14 cellular contexts compared by ENCODE assay signal in the genomic region with DNA sequence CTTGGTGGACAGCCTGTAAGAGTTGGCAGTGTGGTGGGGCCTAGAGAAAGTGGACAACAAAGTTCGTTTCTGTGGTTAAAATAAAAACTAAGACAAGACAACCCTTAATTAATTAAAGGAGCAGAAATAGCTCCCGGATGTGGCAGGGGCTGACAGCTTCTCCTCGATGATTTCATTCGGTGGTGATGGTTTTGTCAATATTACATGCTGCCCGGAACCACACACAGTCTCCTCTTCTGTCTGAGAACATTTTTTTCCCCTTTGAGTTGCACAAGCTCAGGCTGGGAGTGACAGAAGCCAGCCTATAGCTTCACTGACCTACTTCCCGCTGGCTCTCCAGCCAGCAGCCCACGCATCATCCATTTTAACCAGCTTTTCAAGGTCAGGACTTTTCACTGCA.
DNase-seq lines count a peak whose midpoint lies in the region; ATAC-seq and TF ChIP-seq lines count a peak whose summit lies in the region.
"Had no signal": no experiment of that assay in that cellular context is flagged by ENCODE, and none has a peak within 500 bp of the region (broad histone marks: within the 10 kb centered on the region; RNA-seq: fewer than 3 reads in every experiment).

No MANE protein-coding gene starts in this region.

- no peak overlapping the region for H4K8ac ChIP-seq in IMR-90 (ENCODE audit: low read depth in 2 of 2, low read length in 2 of 2)

- intact Hi-C loops in IMR-90 (cut with micrococcal nuclease), result loop anchor here (5.0 to 10.0 kb wide), 2 partner anchors 86 to 219 kb away; no protein-coding TSS in a partner anchor
- intact Hi-C loops in sigmoid colon (cut with DNase I), result no loop called here

- no peak overlapping the region for H3K4ac ChIP-seq in IMR-90 (ENCODE audit: low read depth, low read length)

- no peak overlapping the region for H2BK120ac ChIP-seq in IMR-90 (ENCODE audit: low read depth, low read length)

- WGBS in IMR-90 (ENCODE audit: extremely low coverage in 2 of 2, insufficient read length in 1 of 2), 2 experiments, result 18% methylated on average over 3 of the region's 7 CpGs; no CpG with 5 or more reads in 1 of the 2 experiments
- WGBS in sigmoid colon, 2 donors, result 73% methylated on average over 7 of the region's 7 CpGs

- no peak overlapping the region for H3K18ac ChIP-seq in IMR-90 (ENCODE audit: low read depth, low read length)

- H3K9me3 ChIP-seq in IMR-90 (ENCODE audit: control insufficient read depth, insufficient read depth, low read length) (no peaks in the 10 kb centered on the region), sigmoid colon (no peaks in the 10 kb centered on the region)
- H3K9me3 ChIP-seq: suprapubic skin had no signal

- H3K4me3 ChIP-seq in IMR-90 (ENCODE audit: insufficient read depth, low read depth, low read length), result no peak overlapping the region
- H3K4me3 ChIP-seq in fibroblast of villous mesenchyme (ENCODE audit: low read depth, low read length), result no peak overlapping the region
- H3K4me3 ChIP-seq in sigmoid colon, result no peak overlapping the region
- H3K4me3 ChIP-seq: suprapubic skin had no signal

- no peak for TF ChIP-seq EP300 in sigmoid colon (IDR thresholded peaks at IDR 0.05)

- no peak overlapping the region for H3K27ac ChIP-seq in IMR-90 (ENCODE audit: insufficient read depth, low read length)
- no peak overlapping the region for H3K27ac ChIP-seq in sigmoid colon
- H3K27ac ChIP-seq: suprapubic skin had no signal

- H2BK5ac ChIP-seq in IMR-90 (ENCODE audit: low read depth, low read length, poor library complexity, severe bottlenecking), result no peak overlapping the region

- no peak overlapping the region for H3K4me2 ChIP-seq in IMR-90 (ENCODE audit: low read depth, low read length)

- ATAC-seq in IMR-90 (ENCODE audit: low read depth) (peak; percentile 73), GM18868 (IDR thresholded peaks at IDR 0.05; ENCODE audit: unreplicated experiment) (no peak)

- no peaks in the 10 kb centered on the region for H3K27me3 ChIP-seq in IMR-90 (ENCODE audit: control insufficient read depth, insufficient read depth, low read length)
- no peaks in the 10 kb centered on the region for H3K27me3 ChIP-seq in sigmoid colon
- H3K27me3 ChIP-seq: suprapubic skin had no signal

- no peak overlapping the region for H2AK9ac ChIP-seq in IMR-90 (replicated peaks; ENCODE audit: low read depth, low read length, poor library complexity)

- DNase-seq in IMR-90 (peak; percentile 70), UCSD-AML1 (lab: John Stamatoyannopoulos, UW; ENCODE audit: unreplicated experiment) (peak; percentile 38), fibroblast of villous mesenchyme (ENCODE audit: low read depth) (peak; percentile 74), retina (peak; percentile 74), inferior parietal cortex (ENCODE audit: extremely low spot score) (no peak), sigmoid colon (no peak), DMS153 treated with DMSO at 0.1 percent for 48 hours (lab: John Stamatoyannopoulos, UW; ENCODE audit: unreplicated experiment) (no peak)
- DNase-seq: activated CD4-positive, CD25-positive, alpha-beta regulatory T cell; activated CD8-positive, alpha-beta memory T cell treated with anti-CD3 and anti-CD28 coated beads, Interleukin-2, amount 50 U/mL, for 4 hours; activated naive CD8-positive, alpha-beta T cell treated with anti-CD3 and anti-CD28 coated beads, Interleukin-2, amount 10 ng/mL, durations not matched to agents 7 days and 5 days; KG1; NCI-H2081 had no signal

- H3K9me1 ChIP-seq in IMR-90 (ENCODE audit: insufficient read depth, low read length), result peaks cover 7% of the 10 kb centered on the region; the same call in 1 of the 2 replicates

- no peak overlapping the region for H4K91ac ChIP-seq in IMR-90 (ENCODE audit: insufficient read depth, low read depth, low read length)

- H3K79me1 ChIP-seq in IMR-90 (ENCODE audit: low read depth in 1 of 2, low read length in 2 of 2), result no peaks in the 10 kb centered on the region

- H4K20me1 ChIP-seq in IMR-90 (ENCODE audit: insufficient read depth, low read length), result no peaks in the 10 kb centered on the region

- TF ChIP-seq RAD21 in IMR-90 (IDR thresholded peaks at IDR 0.05; ENCODE audit: low read length), result no peak

- no peak overlapping the region for H2AK5ac ChIP-seq in IMR-90 (ENCODE audit: low read depth, low read length)

- in situ Hi-C loops in IMR-90 (cut with MboI; ENCODE audit: low sequenced_read_pairs), result no loop called here

- BruUV-seq in IMR-90 (replicated peaks; lab: Mats Ljungman, UMichigan), result no TSS peak

- H4K5ac ChIP-seq in IMR-90 (ENCODE audit: low read depth, low read length), result no peak overlapping the region

- no peak overlapping the region for H3K23ac ChIP-seq in IMR-90 (ENCODE audit: low read depth, low read length)

- dilution Hi-C loops in IMR-90 (cut with HindIII; ENCODE audit: low sequenced_read_pairs, unreplicated experiment), result no loop called here

- no peak overlapping the region for H3K56ac ChIP-seq in IMR-90 (ENCODE audit: extremely low read depth, insufficient read depth, low read length)

- H2BK20ac ChIP-seq in IMR-90 (ENCODE audit: low read depth, low read length), result peak overlapping the region; percentile 3

- CTCF ChIA-PET in IMR-90 (lab: Yijun Ruan, JAX), result interaction anchor here (1.1 kb wide), 1 partner anchor 15 kb away, joined by 3 read pairs; no protein-coding TSS in a partner anchor

- POLR2A ChIA-PET in IMR-90 (lab: Charles Lee; ENCODE audit: unreplicated experiment), result no interaction called here

- TF ChIP-seq POLR2A in IMR-90 (IDR thresholded peaks at IDR 0.05; ENCODE audit: low read depth, low read length) (no peak), sigmoid colon (IDR thresholded peaks at IDR 0.05) (no peak)

- TF ChIP-seq CTCF in IMR-90 (conservative IDR thresholded peaks at IDR 0.05; ENCODE audit: low read depth, low read length) (no peak), fibroblast of villous mesenchyme (IDR thresholded peaks at IDR 0.05; ENCODE audit: insufficient read depth, low read depth, low read length) (no peak), sigmoid colon (IDR thresholded peaks at IDR 0.05) (no peak)

- H3K9ac ChIP-seq in IMR-90 (ENCODE audit: low read depth, low read length), result no peak overlapping the region

- H3K14ac ChIP-seq in IMR-90 (replicated peaks; ENCODE audit: low read depth, low read length), result no peak overlapping the region

- no peak overlapping the region for H2BK15ac ChIP-seq in IMR-90 (ENCODE audit: low read depth, low read length)

- no peaks in the 10 kb centered on the region for H3K36me3 ChIP-seq in IMR-90 (ENCODE audit: control insufficient read depth, insufficient read depth, low read length)
- no peaks in the 10 kb centered on the region for H3K36me3 ChIP-seq in sigmoid colon
- H3K36me3 ChIP-seq: suprapubic skin had no signal

- H2AFZ ChIP-seq in IMR-90 (replicated peaks; ENCODE audit: low read length, poor library complexity), result peak overlapping the region; percentile 69

- peaks cover 14% of the 10 kb centered on the region for H3K4me1 ChIP-seq in IMR-90 (ENCODE audit: control insufficient read depth, insufficient read depth, low read length)
- no peaks in the 10 kb centered on the region for H3K4me1 ChIP-seq in sigmoid colon
- H3K4me1 ChIP-seq: suprapubic skin had no signal

TF ChIP-seq in IMR-90, 13 proteins besides CTCF, POLR2A, EP300 and RAD21:
- TF ChIP-seq BHLHE40 (IDR thresholded peaks at IDR 0.05; ENCODE audit: low read depth, low read length), result no peak
- TF ChIP-seq CEBPB (IDR thresholded peaks at IDR 0.05; ENCODE audit: low read depth, low read length), result peak; percentile 90

Comparison
In these comparisons a context has a peak if more than half of its experiments do, and no peak if none do; other contexts are left out.
1. DNase-seq: peak in IMR-90 (single experiment), UCSD-AML1 (single experiment), fibroblast of villous mesenchyme (single experiment) and retina (single experiment); none in inferior parietal cortex (single experiment), sigmoid colon (single experiment) and DMS153 treated with DMSO at 0.1 percent for 48 hours (single experiment).